ENCODE assay signal across 16 cellular contexts in genomic region chr14:45082420-45082819, GRCh38. TPM values are rescaled to one million over a fixed set of nuclear protein-coding genes. Genes with fewer than 3 reads are reported as not detected.
DNase-seq lines count a peak whose midpoint lies in the region; ATAC-seq, FAIRE-seq and TF ChIP-seq lines count a peak whose summit lies in the region.
"Had no signal": no experiment of that assay in that cellular context is flagged by ENCODE, and none has a peak within 500 bp of the region (broad histone marks: within the 10 kb centered on the region; RNA-seq: fewer than 3 reads in every experiment).

No MANE protein-coding gene starts in this region.

- H3K27ac ChIP-seq in mammary epithelial cell (ENCODE audit: insufficient read depth, low read depth, low read length), result no peak overlapping the region
- no peak overlapping the region for H3K27ac ChIP-seq in breast epithelium
- H3K27ac ChIP-seq in kidney (ENCODE audit: low read depth in 2 of 2, low read length in 2 of 2), result no peak overlapping the region
- H3K27ac ChIP-seq in Peyer's patch, result no peak overlapping the region

- H3K27me3 Mint-ChIP-seq in WTC11 (ENCODE audit: low read depth), result no peaks in the 10 kb centered on the region

- intact Hi-C loops in mammary epithelial cell (cut with micrococcal nuclease), result no loop called here
- intact Hi-C loops in breast epithelium (cut with DNase I; ENCODE audit: low total_unique reads), result no loop called here
- intact Hi-C loops in kidney (cut with DNase I), result no loop called here
- intact Hi-C loops in sciatic nerve (cut with DNase I), result no loop called here

- TF ChIP-seq CTCF in mammary epithelial cell (conservative IDR thresholded peaks at IDR 0.05 in 1 of 2, IDR thresholded peaks at IDR 0.05 in 1 of 2; ENCODE audit: extremely low read depth in 1 of 2, insufficient read depth in 1 of 2, low read depth in 1 of 2, low read length in 2 of 2) (no peak), breast epithelium (IDR thresholded peaks at IDR 0.05) (no peak), WTC11 (IDR thresholded peaks at IDR 0.05) (no peak), kidney (IDR thresholded peaks at IDR 0.05; ENCODE audit: borderline replicate concordance, extremely low read depth, insufficient read depth) (no peak), Peyer's patch (IDR thresholded peaks at IDR 0.05) (no peak)

- H3K27me3 ChIP-seq in mammary epithelial cell (ENCODE audit: insufficient read depth, low read length), result no peaks in the 10 kb centered on the region
- no peaks in the 10 kb centered on the region for H3K27me3 ChIP-seq in breast epithelium
- no peaks in the 10 kb centered on the region for H3K27me3 ChIP-seq in Peyer's patch

- H3K9me3 ChIP-seq in mammary epithelial cell (replicated peaks; ENCODE audit: insufficient read depth, low read length) (no peaks in the 10 kb centered on the region), breast epithelium (no peaks in the 10 kb centered on the region), kidney (ENCODE audit: control insufficient read depth in 1 of 2, low read length in 2 of 2) (no peaks in the 10 kb centered on the region), Peyer's patch (no peaks in the 10 kb centered on the region)
- H3K9me3 ChIP-seq: Caco-2 had no signal

- DNase-seq in mammary epithelial cell (no peak), breast epithelium (ENCODE audit: low spot score in 2 of 2) (no peak), WTC11 (ENCODE audit: low spot score) (no peak), kidney (no peak), sciatic nerve (ENCODE audit: low spot score) (no peak), Peyer's patch (no peak)
- DNase-seq in activated CD8-positive, alpha-beta memory T cell treated with anti-CD3 and anti-CD28 coated beads, Interleukin-2, amount 50 U/mL, for 48 hours, result no peak
- DNase-seq: activated naive CD4-positive, alpha-beta T cell treated with Interleukin-2 at 50 U/mL for 16 hours; Caco-2; NCI-H187; NCI-H446 treated with DMSO at 0.1 percent for 48 hours; right cardiac atrium; SIG-M5; stimulated activated CD4-positive, alpha-beta T cell treated with anti-CD3 and anti-CD28 coated beads, Interleukin-1b, Interleukin-23, amount 100 ng/mL, for 48 hours; T1000 had no signal

- peak overlapping the region; percentile 4; the same call in 1 of the 2 replicates for H3K27ac Mint-ChIP-seq in WTC11

- H3K9ac ChIP-seq in mammary epithelial cell (ENCODE audit: insufficient read depth, low read length), result no peak overlapping the region
- no peak overlapping the region for H3K9ac ChIP-seq in kidney (ENCODE audit: low read length in 2 of 2)

- H3K4me3 ChIP-seq in mammary epithelial cell (replicated peaks in 1 of 3; ENCODE audit: insufficient read depth in 1 of 3, low read depth in 2 of 3, low read length in 3 of 3) (no peak overlapping the region), breast epithelium (no peak overlapping the region), kidney (ENCODE audit: low read length in 2 of 2) (peak overlapping the region; percentile 28 to 97), Peyer's patch (peak overlapping the region in 1 of 4 donors; percentile 81)

- H4K20me1 ChIP-seq in mammary epithelial cell (ENCODE audit: insufficient read depth, low read length), result no peaks in the 10 kb centered on the region

- peak overlapping the region; percentile 22 for H2AFZ ChIP-seq in mammary epithelial cell (ENCODE audit: low read depth, low read length)

- no peak for ATAC-seq in WTC11
- no peak for ATAC-seq in sciatic nerve
- ATAC-seq in HG03108 (IDR thresholded peaks at IDR 0.05; ENCODE audit: unreplicated experiment), result no peak
- ATAC-seq: right cardiac atrium had no signal

- peaks cover 35% of the 10 kb centered on the region for H3K79me2 ChIP-seq in mammary epithelial cell (ENCODE audit: insufficient read depth, low read length)

- H3K9me3 Mint-ChIP-seq in WTC11, result peaks cover 13% of the 10 kb centered on the region

- peaks cover 15% of the 10 kb centered on the region for H3K4me1 ChIP-seq in mammary epithelial cell (ENCODE audit: insufficient read depth, low read length)
- H3K4me1 ChIP-seq in breast epithelium, result peaks cover 0 to 14% of the 10 kb centered on the region in 2 donors
- peaks cover 6 to 15% of the 10 kb centered on the region in 2 donors for H3K4me1 ChIP-seq in kidney (ENCODE audit: control insufficient read depth in 1 of 2, insufficient read depth in 1 of 2, low read depth in 1 of 2, low read length in 2 of 2)
- H3K4me1 ChIP-seq in Peyer's patch, result peaks cover 0 to 18% (median 4%) of the 10 kb centered on the region in 4 donors
- H3K4me1 ChIP-seq: Caco-2 had no signal

- POLR2A ChIA-PET in WTC11 (lab: Charles Lee), result interaction anchor here (0.6 kb wide), 1 partner anchor 45 kb away, joined by 3 read pairs; no protein-coding TSS in a partner anchor

- FAIRE-seq in kidney (lab: Jason Lieb, UNC), result no peak

- 0 out of 2 replicates have a peak, but pooled peaks cover 2% of the 10 kb centered on the region for H3K36me3 Mint-ChIP-seq in WTC11

- no peak overlapping the region for H3K4me2 ChIP-seq in mammary epithelial cell (ENCODE audit: insufficient read depth, low read depth, low read length)

- H3K4me3 Mint-ChIP-seq in WTC11, result no peak overlapping the region

- in situ Hi-C loops in mammary epithelial cell (cut with MboI; ENCODE audit: low sequenced_read_pairs in 2 of 2), result no loop called here

- 100% methylated on average over 2 of the region's 2 CpGs for WGBS in mammary epithelial cell (ENCODE audit: low coverage, missing lambda C conversion rate)

- TF ChIP-seq POLR2A in breast epithelium (IDR thresholded peaks at IDR 0.05) (no peak), Peyer's patch (IDR thresholded peaks at IDR 0.05) (no peak)

- dilution Hi-C loops in mammary epithelial cell (cut with HindIII; ENCODE audit: low sequenced_read_pairs), result loop anchor here (5.0 kb wide), 1 partner anchor 45 kb away; no protein-coding TSS in a partner anchor

- CTCF ChIA-PET in mammary epithelial cell (lab: Charles Lee; ENCODE audit: low non-redundant PET), result no interaction called here
- CTCF ChIA-PET in WTC11 (lab: Charles Lee), result no interaction called here

- H3K36me3 ChIP-seq in mammary epithelial cell (ENCODE audit: insufficient read depth, low read length), result no peaks in the 10 kb centered on the region
- no peaks in the 10 kb centered on the region for H3K36me3 ChIP-seq in breast epithelium
- no peaks in the 10 kb centered on the region for H3K36me3 ChIP-seq in kidney (ENCODE audit: control insufficient read depth in 1 of 2, insufficient read depth in 2 of 2, low read length in 2 of 2)
- no peaks in the 10 kb centered on the region for H3K36me3 ChIP-seq in Peyer's patch

- H3K4me1 Mint-ChIP-seq in WTC11, result peaks cover 35% of the 10 kb centered on the region

- BruUV-seq in mammary epithelial cell (replicated peaks; lab: Mats Ljungman, UMichigan), result no TSS peak

TF ChIP-seq in WTC11, 78 proteins besides CTCF, POLR2A, EP300 and RAD21 (continues in another document):
- TF ChIP-seq PRDM15 (CRISPR knock-in tag; IDR thresholded peaks at IDR 0.05), result no peak

RNA-seq across cellular contexts. Expression of gene PRPF39, which starts 1.5 kb away (rescaled TPM):
- 10 to 100 TPM; 27.0 to 33.0 TPM for total RNA-seq in mammary epithelial cell
- 16.4 TPM for polyA plus RNA-seq in mammary epithelial cell
- 4.3 TPM for polyA minus RNA-seq in mammary epithelial cell
- 10 to 100 TPM; 29.8 to 54.4 (median 48.8) TPM for total RNA-seq in breast epithelium
- 32.3 to 39.3 TPM (median 34.4 TPM) in 3 replicates for total RNA-seq in WTC11 (2021)
- total RNA-seq in kidney, result 35.6 TPM
- polyA plus RNA-seq in kidney (ENCODE audit: insufficient read depth, low read depth, low replicate concordance), result 15.4 TPM
- 52.1 TPM for total RNA-seq in sciatic nerve
- 10 to 100 TPM; 46.6 to 87.5 (median 64.1) TPM for total RNA-seq in Peyer's patch

RNA-seq across cellular contexts. Expression of gene FKBP3, which starts 51.9 kb away (rescaled TPM):
- total RNA-seq in mammary epithelial cell (10 to 100 TPM; 21.0 to 62.8 TPM), breast epithelium (10 to 100 TPM; 25.8 to 41.3 (median 41.0) TPM), WTC11 (2021) (118 TPM in 3 replicates), kidney (52.7 TPM), sciatic nerve (47.1 TPM), Peyer's patch (10 to 100 TPM; 25.6 to 49.5 (median 41.6) TPM)
- polyA plus RNA-seq in mammary epithelial cell (40.1 TPM), kidney (ENCODE audit: insufficient read depth, low read depth, low replicate concordance) (122 TPM)
- polyA minus RNA-seq in mammary epithelial cell, result not detected

RNA-seq across cellular contexts. Expression of gene FANCM, which starts 53.3 kb away (rescaled TPM):
- total RNA-seq in mammary epithelial cell (1 to 10 TPM; 8.3 to 9.0 TPM), breast epithelium (10 to 100 TPM in 1 of 3 donors, 1 to 10 TPM in 2; 8.2 to 17.4 (median 8.5) TPM), WTC11 (2021) (12.9 to 16.7 TPM (median 13.7 TPM) in 3 replicates), kidney (6.4 TPM), sciatic nerve (8.8 TPM), Peyer's patch (10 to 100 TPM in 2 of 4 donors, 1 to 10 TPM in 2; 7.3 to 18.2 (median 9.7) TPM)
- polyA plus RNA-seq in mammary epithelial cell (3.6 TPM), kidney (ENCODE audit: insufficient read depth, low read depth, low replicate concordance) (2.6 TPM)
- polyA minus RNA-seq in mammary epithelial cell, result 5.9 TPM

Comparison
In these comparisons a context has a peak if more than half of its experiments do, and no peak if none do; other contexts are left out.
1. H3K4me3 ChIP-seq: peak in kidney (2 of 2); none in mammary epithelial cell (0 of 3) and breast epithelium (0 of 3).